In genomic region chr4:11626046-11626445, GRCh38 we compare ENCODE assay signal across 18 cellular contexts.
"Had no signal": no experiment of that assay in that cellular context is flagged by ENCODE, and none has a peak within 500 bp of the region (broad histone marks: within the 10 kb centered on the region; RNA-seq: fewer than 3 reads in every experiment).

No MANE protein-coding gene starts in this region.

- H3K4me3 ChIP-seq: gastrocnemius medialis, skin epidermis, testis, uterus had no signal

- DNase-seq: activated CD4-positive, alpha-beta T cell treated with anti-CD3 and anti-CD28 coated beads for 4 hours; activated CD4-positive, alpha-beta T cell treated with anti-CD3 and anti-CD28 coated beads, Interleukin-2, amount 50 U/mL, for 4 hours; activated naive CD4-positive, alpha-beta T cell; activated T-cell treated with anti-CD3 and anti-CD28 coated beads for 4 hours; activated T-cell treated with anti-CD3 and anti-CD28 coated beads, Interleukin-2, amount 50 U/mL, for 72 hours; gastrocnemius medialis; glutamatergic neuron; hypothalamus; naive B cell; nephron progenitor cell; stimulated activated CD4-positive, alpha-beta T cell treated with anti-CD3 and anti-CD28 coated beads, Interleukin-12 subunit alpha, Interleukin-12 subunit beta, amount 100 ng/mL, for 4 hours; stimulated activated CD4-positive, alpha-beta T cell treated with anti-CD3 and anti-CD28 coated beads, Interleukin-4, amount 100 ng/mL, for 1 hour; stimulated activated naive CD8-positive, alpha-beta T cell treated with anti-CD3 and anti-CD28 coated beads, Interleukin-15, Interleukin-2, amounts not matched to agents 100 U/mL and 50 U/mL, for 24 hours; testis; uterus had no signal

- H3K36me3 ChIP-seq: gastrocnemius medialis, neutrophil, uterus had no signal

- H3K9me3 ChIP-seq: gastrocnemius medialis, neutrophil, testis, uterus had no signal

- H3K4me1 ChIP-seq: gastrocnemius medialis, testis, uterus had no signal

- ATAC-seq: activated naive CD4-positive, alpha-beta T cell treated with anti-CD3 and anti-CD28 coated beads, Interleukin-2, amount 50 U/mL, for 72 hours; activated T-cell treated with anti-CD3 and anti-CD28 coated beads, Interleukin-2, amount 50 U/mL, for 72 hours; gastrocnemius medialis; stimulated activated naive CD8-positive, alpha-beta T cell treated with anti-CD3 and anti-CD28 coated beads, Interleukin-15, Interleukin-2, amounts not matched to agents 100 U/mL and 50 U/mL, for 24 hours had no signal

- H3K27ac ChIP-seq: gastrocnemius medialis, neutrophil, testis had no signal

- H3K27me3 ChIP-seq: gastrocnemius medialis, neutrophil, testis, uterus had no signal
